ENCODE assay signal across 6 cellular contexts in genomic region chr19:7916137-7916907, GRCh38. TPM values are rescaled to one million over a fixed set of nuclear protein-coding genes. Genes with fewer than 3 reads are reported as not detected.
A peak's percentile ranks its signal among the peaks of the same experiment; 100 is the strongest.
DNase-seq lines count a peak whose midpoint lies in the region; ATAC-seq and TF ChIP-seq lines count a peak whose summit lies in the region.

No MANE protein-coding gene starts in this region.

- peaks cover 11% of the 10 kb centered on the region for H3K36me3 Mint-ChIP-seq in T-helper 1 cell treated with Interleukin-12 subunit alpha and Interleukin-12 subunit beta and Interleukin-4 antibody, amounts not matched to agents 30 μg/mL and 1 μg/mL, for 36 hours (ENCODE audit: low read depth)

- peaks cover 3 to 28% of the 10 kb centered on the region in 2 donors for H3K4me1 ChIP-seq in esophagus (ENCODE audit: control insufficient read depth in 2 of 2, insufficient read depth in 2 of 2, low read length in 1 of 2)

- peaks cover 21% of the 10 kb centered on the region for H3K4me1 Mint-ChIP-seq in T-helper 1 cell treated with Interleukin-12 subunit alpha and Interleukin-12 subunit beta and Interleukin-4 antibody, amounts not matched to agents 30 μg/mL and 1 μg/mL, for 36 hours (ENCODE audit: low read depth)

- no peak overlapping the region for H3K27ac ChIP-seq in esophagus (ENCODE audit: low read depth in 2 of 2, low read length in 1 of 2)

- DNase-seq in stimulated activated CD4-positive, alpha-beta T cell treated with anti-CD3 and anti-CD28 coated beads, Interleukin-4, amount 100 ng/mL, for 48 hours (ENCODE audit: low read depth in 2 of 2), result peak; percentile 52 to 56

- H3K4me3 Mint-ChIP-seq in T-helper 1 cell treated with Interleukin-12 subunit alpha and Interleukin-12 subunit beta and Interleukin-4 antibody, amounts not matched to agents 30 μg/mL and 1 μg/mL, for 36 hours, result peak overlapping the region; percentile 81

- no peaks in the 10 kb centered on the region for H3K9me3 Mint-ChIP-seq in T-helper 1 cell treated with Interleukin-12 subunit alpha and Interleukin-12 subunit beta and Interleukin-4 antibody, amounts not matched to agents 30 μg/mL and 1 μg/mL, for 36 hours

- H3K4me3 ChIP-seq in GM12875 (ENCODE audit: low read depth, low read length) (peak overlapping the region; percentile 43), esophagus (ENCODE audit: low read depth in 1 of 2, low read length in 2 of 2) (peak overlapping the region; percentile 16 to 24)

- no peak overlapping the region for H3K27ac Mint-ChIP-seq in T-helper 1 cell treated with Interleukin-12 subunit alpha and Interleukin-12 subunit beta and Interleukin-4 antibody, amounts not matched to agents 30 μg/mL and 1 μg/mL, for 36 hours

- H3K27me3 ChIP-seq in esophagus (ENCODE audit: control insufficient read depth in 1 of 2, insufficient read depth in 2 of 2, low read length in 2 of 2), result peaks cover 0 to 13% of the 10 kb centered on the region in 2 donors

- H3K27me3 Mint-ChIP-seq in T-helper 1 cell treated with Interleukin-12 subunit alpha and Interleukin-12 subunit beta and Interleukin-4 antibody, amounts not matched to agents 30 μg/mL and 1 μg/mL, for 36 hours (ENCODE audit: low read depth), result peaks cover 29% of the 10 kb centered on the region

- WGBS in esophagus, 2 donors, result 1 to 2% methylated on average over 53 to 90 of the region's 90 CpGs

- TF ChIP-seq CTCF in GM12875 (IDR thresholded peaks at IDR 0.05; ENCODE audit: borderline replicate concordance, insufficient read depth, low read depth, low read length), result no peak

- peaks cover 0 to 3% of the 10 kb centered on the region in 2 donors for H3K9me3 ChIP-seq in esophagus (ENCODE audit: control insufficient read depth in 2 of 2, insufficient read depth in 1 of 2, low read depth in 1 of 2, low read length in 1 of 2)

- peaks cover 5 to 17% of the 10 kb centered on the region in 2 donors for H3K36me3 ChIP-seq in esophagus (ENCODE audit: control insufficient read depth in 2 of 2, insufficient read depth in 2 of 2, low read length in 1 of 2)

- ATAC-seq in GM19351 (IDR thresholded peaks at IDR 0.05; ENCODE audit: unreplicated experiment) (no peak), HG03521 (IDR thresholded peaks at IDR 0.05; ENCODE audit: unreplicated experiment) (no peak)

RNA-seq across cellular contexts. Expression of gene TGFBR3L, which starts 1.7 kb away (rescaled TPM):
- polyA plus RNA-seq in esophagus, result under 1 TPM in 1 of 2 donors, not detected in 1; 0.08 TPM

RNA-seq across cellular contexts. Expression of gene SNAPC2, which starts 3.8 kb away (rescaled TPM):
- 10 to 100 TPM in 1 of 2 donors, 1 to 10 TPM in 1; 5.6 to 11.3 TPM for polyA plus RNA-seq in esophagus

RNA-seq across cellular contexts. Expression of gene CTXN1, which starts 9.6 kb away (rescaled TPM):
- 1 to 10 TPM; 1.4 to 3.0 TPM for polyA plus RNA-seq in esophagus

RNA-seq across cellular contexts. Expression of gene MAP2K7, which starts 12.6 kb away (rescaled TPM):
- polyA plus RNA-seq in esophagus, result 10 to 100 TPM; 12.8 to 35.1 TPM

RNA-seq across cellular contexts. Expression of gene TIMM44, which starts 27.1 kb away (rescaled TPM):
- 10 to 100 TPM; 42.1 to 53.4 TPM for polyA plus RNA-seq in esophagus
